In genomic region chr11:110434952-110435779, GRCh38 we compare ENCODE assay signal across 8 cellular contexts. TPM values are rescaled to one million over a fixed set of nuclear protein-coding genes. Genes with fewer than 3 reads are reported as not detected.
DNase-seq lines count a peak whose midpoint lies in the region; ATAC-seq and TF ChIP-seq lines count a peak whose summit lies in the region.

No MANE protein-coding gene starts in this region.

- DNase-seq in BE2C (no peak), MM.1S (peak; percentile 62), epithelial cell of proximal tubule (ENCODE audit: low read depth) (no peak), NCI-H345 treated with DMSO at 0.1 percent for 48 hours (lab: John Stamatoyannopoulos, UW; ENCODE audit: unreplicated experiment) (no peak), NCI-H1930 (lab: John Stamatoyannopoulos, UW) (no peak), tibial nerve (ENCODE audit: low spot score in 2 of 2) (no peak)

- 0 out of 2 replicates have a peak, but pooled peaks cover 7% of the 10 kb centered on the region for H4K20me1 ChIP-seq in MM.1S (ENCODE audit: insufficient read depth, low read length)

- no peaks in the 10 kb centered on the region for H3K9me2 ChIP-seq in MM.1S (replicated peaks; ENCODE audit: insufficient read depth, low read length)

- H3K4me3 ChIP-seq in BE2C (ENCODE audit: low read depth, low read length): no peak overlapping the region
- H3K4me3 ChIP-seq in MM.1S (ENCODE audit: low read length): no peak overlapping the region
- H3K4me3 ChIP-seq in epithelial cell of proximal tubule (ENCODE audit: low read depth, low read length): no peak overlapping the region
- H3K4me3 ChIP-seq in tibial nerve: no peak overlapping the region

- H3K4me1 ChIP-seq in BE2C (peaks cover 5% of the 10 kb centered on the region; the same call in 1 of the 2 replicates), MM.1S (ENCODE audit: low read length) (peaks cover 5% of the 10 kb centered on the region), tibial nerve (peaks cover 3 to 56% (median 18%) of the 10 kb centered on the region in 4 donors)

- TF ChIP-seq EP300 in tibial nerve (IDR thresholded peaks at IDR 0.05): no peak

- H3K36me3 ChIP-seq in BE2C: 0 out of 2 replicates have a peak, but pooled peaks cover 4% of the 10 kb centered on the region
- peaks cover 2% of the 10 kb centered on the region; the same call in 1 of the 2 replicates for H3K36me3 ChIP-seq in MM.1S (replicated peaks; ENCODE audit: insufficient read depth, low read length)
- H3K36me3 ChIP-seq in tibial nerve: peaks cover 0 to 26% (median 0%) of the 10 kb centered on the region in 3 donors

- no peak overlapping the region for H3K27ac ChIP-seq in MM.1S (ENCODE audit: low read length)
- no peak overlapping the region for H3K27ac ChIP-seq in tibial nerve

- peak; percentile 38 for TF ChIP-seq CTCF in BE2C (IDR thresholded peaks at IDR 0.05; ENCODE audit: low read depth, low read length)
- peak; percentile 65 for TF ChIP-seq CTCF in MM.1S (IDR thresholded peaks at IDR 0.05; ENCODE audit: low read length)
- TF ChIP-seq CTCF in epithelial cell of proximal tubule (conservative IDR thresholded peaks at IDR 0.05; ENCODE audit: low read depth, low read length): peak; percentile 43
- TF ChIP-seq CTCF in tibial nerve (IDR thresholded peaks at IDR 0.05): peak in 1 of 5 experiments; percentile 2

- no peak overlapping the region for H3K9ac ChIP-seq in MM.1S (ENCODE audit: low read length)

- no peak for TF ChIP-seq POLR2A in tibial nerve (IDR thresholded peaks at IDR 0.05)

- H3K27me3 ChIP-seq in BE2C: no peaks in the 10 kb centered on the region
- no peaks in the 10 kb centered on the region for H3K27me3 ChIP-seq in MM.1S (replicated peaks; ENCODE audit: insufficient read depth, low read length)
- no peaks in the 10 kb centered on the region for H3K27me3 ChIP-seq in tibial nerve

- peak; percentile 21 for ATAC-seq in GM18907 (IDR thresholded peaks at IDR 0.05; ENCODE audit: unreplicated experiment)
- ATAC-seq in GM21360 (IDR thresholded peaks at IDR 0.05; ENCODE audit: unreplicated experiment): no peak

- peaks cover 94% of the 10 kb centered on the region for H3K79me2 ChIP-seq in MM.1S (ENCODE audit: low read length)

- no peak overlapping the region for H3K4me2 ChIP-seq in MM.1S (ENCODE audit: low read depth, low read length)

- WGBS in tibial nerve, 2 donors: 87 to 90% methylated on average over 8 of the region's 8 CpGs

- H3F3A ChIP-seq in MM.1S (ENCODE audit: insufficient read depth, low read length): 0 out of 2 replicates have a peak, but pooled peaks cover 12% of the 10 kb centered on the region

- no peak overlapping the region for H2AFZ ChIP-seq in MM.1S (ENCODE audit: low read length)

- H3K9me3 ChIP-seq in BE2C: no peaks in the 10 kb centered on the region
- H3K9me3 ChIP-seq in MM.1S (replicated peaks; ENCODE audit: insufficient read depth, low read length): no peaks in the 10 kb centered on the region
- no peaks in the 10 kb centered on the region for H3K9me3 ChIP-seq in tibial nerve

RNA-seq across cellular contexts. Expression of gene FDX1, which starts 5.4 kb away (rescaled TPM):
- polyA plus RNA-seq in BE2C (2012; ENCODE audit: insufficient read depth, insufficient read length, low read depth): 13.0 TPM
- total RNA-seq in epithelial cell of proximal tubule: 14.2 and 15.2 TPM in 2 replicates
- total RNA-seq in tibial nerve: 10 to 100 TPM; 13.9 to 19.9 (median 16.6) TPM
